In genomic region chr10:80708808-80709207, GRCh38 we compare ENCODE assay signal across 1 cellular context.
TF ChIP-seq lines count a peak whose summit lies in the region.

No MANE protein-coding gene starts in this region.

TF ChIP-seq in HepG2, 621 proteins besides CTCF, POLR2A, EP300 and RAD21 (continued from another document):
- peak; percentile 54 to 74; a peak in 3 of 4 replicates for TF ChIP-seq MAFK (conservative IDR thresholded peaks at IDR 0.05 in 1 of 2, IDR thresholded peaks at IDR 0.05 in 1 of 2; ENCODE audit: low read length in 2 of 2)
- TF ChIP-seq SMAD3 (CRISPR knock-in tag; IDR thresholded peaks at IDR 0.05), result no peak
- no peak for TF ChIP-seq XRCC5 (optimal IDR thresholded peaks at IDR 0.05; ENCODE audit: low read length)
- no peak for TF ChIP-seq ZNF142 (CRISPR knock-in tag; IDR thresholded peaks at IDR 0.05)
- TF ChIP-seq, protein P1, sequence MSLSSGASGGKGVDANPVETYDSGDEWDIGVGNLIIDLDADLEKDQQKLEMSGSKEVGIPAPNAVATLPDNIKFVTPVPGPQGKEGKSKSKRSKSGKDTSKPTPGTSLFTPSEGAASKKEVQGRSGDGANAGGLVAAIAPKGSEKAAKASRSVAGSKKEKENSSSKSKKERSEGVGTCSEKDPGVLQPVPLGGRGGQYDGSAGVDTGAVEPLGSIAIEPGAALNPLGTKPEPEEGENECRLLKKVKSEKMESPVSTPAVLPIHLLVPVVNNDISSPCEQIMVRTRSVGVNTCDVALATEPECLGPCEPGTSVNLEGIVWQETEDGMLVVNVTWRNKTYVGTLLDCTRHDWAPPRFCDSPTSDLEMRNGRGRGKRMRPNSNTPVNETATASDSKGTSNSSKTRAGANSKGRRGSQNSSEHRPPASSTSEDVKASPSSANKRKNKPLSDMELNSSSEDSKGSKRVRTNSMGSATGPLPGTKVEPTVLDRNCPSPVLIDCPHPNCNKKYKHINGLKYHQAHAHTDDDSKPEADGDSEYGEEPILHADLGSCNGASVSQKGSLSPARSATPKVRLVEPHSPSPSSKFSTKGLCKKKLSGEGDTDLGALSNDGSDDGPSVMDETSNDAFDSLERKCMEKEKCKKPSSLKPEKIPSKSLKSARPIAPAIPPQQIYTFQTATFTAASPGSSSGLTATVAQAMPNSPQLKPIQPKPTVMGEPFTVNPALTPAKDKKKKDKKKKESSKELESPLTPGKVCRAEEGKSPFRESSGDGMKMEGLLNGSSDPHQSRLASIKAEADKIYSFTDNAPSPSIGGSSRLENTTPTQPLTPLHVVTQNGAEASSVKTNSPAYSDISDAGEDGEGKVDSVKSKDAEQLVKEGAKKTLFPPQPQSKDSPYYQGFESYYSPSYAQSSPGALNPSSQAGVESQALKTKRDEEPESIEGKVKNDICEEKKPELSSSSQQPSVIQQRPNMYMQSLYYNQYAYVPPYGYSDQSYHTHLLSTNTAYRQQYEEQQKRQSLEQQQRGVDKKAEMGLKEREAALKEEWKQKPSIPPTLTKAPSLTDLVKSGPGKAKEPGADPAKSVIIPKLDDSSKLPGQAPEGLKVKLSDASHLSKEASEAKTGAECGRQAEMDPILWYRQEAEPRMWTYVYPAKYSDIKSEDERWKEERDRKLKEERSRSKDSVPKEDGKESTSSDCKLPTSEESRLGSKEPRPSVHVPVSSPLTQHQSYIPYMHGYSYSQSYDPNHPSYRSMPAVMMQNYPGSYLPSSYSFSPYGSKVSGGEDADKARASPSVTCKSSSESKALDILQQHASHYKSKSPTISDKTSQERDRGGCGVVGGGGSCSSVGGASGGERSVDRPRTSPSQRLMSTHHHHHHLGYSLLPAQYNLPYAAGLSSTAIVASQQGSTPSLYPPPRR (CRISPR knock-in tag; IDR thresholded peaks at IDR 0.05; ENCODE audit: borderline replicate concordance), result no peak
- TF ChIP-seq, protein P2, sequence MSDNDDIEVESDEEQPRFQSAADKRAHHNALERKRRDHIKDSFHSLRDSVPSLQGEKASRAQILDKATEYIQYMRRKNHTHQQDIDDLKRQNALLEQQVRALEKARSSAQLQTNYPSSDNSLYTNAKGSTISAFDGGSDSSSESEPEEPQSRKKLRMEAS (IDR thresholded peaks at IDR 0.05), result no peak
- peak; percentile 59 for TF ChIP-seq MAFF (IDR thresholded peaks at IDR 0.05; ENCODE audit: low read depth, low read length)
- TF ChIP-seq NR2C2 (CRISPR knock-in tag; IDR thresholded peaks at IDR 0.05; ENCODE audit: borderline replicate concordance), result no peak
